Comparison of ENCODE assay signal across 13 cellular contexts in genomic region chr1:115296981-115297380, GRCh38. TPM values are rescaled to one million over a fixed set of nuclear protein-coding genes. Genes with fewer than 3 reads are reported as not detected.
DNase-seq lines count a peak whose midpoint lies in the region; ATAC-seq and TF ChIP-seq lines count a peak whose summit lies in the region.
"Had no signal": no experiment of that assay in that cellular context is flagged by ENCODE, and none has a peak within 500 bp of the region (broad histone marks: within the 10 kb centered on the region; RNA-seq: fewer than 3 reads in every experiment).

No MANE protein-coding gene starts in this region.

- ATAC-seq in GM19025 (IDR thresholded peaks at IDR 0.05; ENCODE audit: low read depth, unreplicated experiment) (peak; percentile 84), HG03439 (IDR thresholded peaks at IDR 0.05; ENCODE audit: unreplicated experiment) (peak; percentile 88)
- ATAC-seq: activated naive CD8-positive, alpha-beta T cell treated with anti-CD3 and anti-CD28 coated beads, Interleukin-2, amount 50 U/mL, for 24 hours; HCT116; natural killer cell had no signal

- H2AFZ ChIP-seq in osteoblast (ENCODE audit: low read length) = no peak overlapping the region

- peak overlapping the region; percentile 21 for H3K27ac ChIP-seq in osteoblast (ENCODE audit: low read depth, low read length)

- TF ChIP-seq CTCF in HFFc6 (IDR thresholded peaks at IDR 0.05) (no peak), osteoblast (IDR thresholded peaks at IDR 0.05; ENCODE audit: extremely low read depth, low read depth, low read length) (no peak)

- peak overlapping the region; percentile 25 for H3K4me2 ChIP-seq in osteoblast (ENCODE audit: insufficient read depth, low read length)

- peak overlapping the region; percentile 60 for H3K27ac Mint-ChIP-seq in HFFc6
- H3K27ac Mint-ChIP-seq: activated naive CD8-positive, alpha-beta T cell treated with anti-CD3 and anti-CD28 coated beads, Interleukin-2, amount 50 U/mL, for 24 hours; natural killer cell had no signal

- H3K79me2 ChIP-seq in osteoblast (ENCODE audit: insufficient read depth, low read length) = peaks cover 2% of the 10 kb centered on the region

- H3K36me3 ChIP-seq in osteoblast (ENCODE audit: insufficient read depth, low read length) = peaks cover 6% of the 10 kb centered on the region

- peak overlapping the region; percentile 16; the same call in 1 of the 2 replicates for H3K4me3 Mint-ChIP-seq in HFFc6
- H3K4me3 Mint-ChIP-seq: activated naive CD8-positive, alpha-beta T cell treated with anti-CD3 and anti-CD28 coated beads, Interleukin-2, amount 50 U/mL, for 24 hours; natural killer cell had no signal

- H3K27me3 Mint-ChIP-seq in HFFc6 (ENCODE audit: insufficient read depth) = peaks cover 6% of the 10 kb centered on the region

- peaks cover 94% of the 10 kb centered on the region for H3K4me1 Mint-ChIP-seq in HFFc6 (ENCODE audit: low read depth)
- H3K4me1 Mint-ChIP-seq: activated naive CD8-positive, alpha-beta T cell treated with anti-CD3 and anti-CD28 coated beads, Interleukin-2, amount 50 U/mL, for 24 hours; natural killer cell had no signal

- peak; percentile 33 for DNase-seq in HFFc6
- DNase-seq in osteoblast (ENCODE audit: insufficient read length, low spot score, missing footprints) = no peak
- DNase-seq in NCI-H524 treated with DMSO at 0.1 percent for 48 hours (lab: John Stamatoyannopoulos, UW) = no peak
- DNase-seq in epidermal melanocyte (ENCODE audit: insufficient read length, low spot score) = no peak
- DNase-seq in activated T-cell treated with anti-CD3 and anti-CD28 coated beads, Interleukin-2, amount 50 U/mL, for 1 hour = no peak
- DNase-seq: activated CD4-positive, CD25-positive, alpha-beta regulatory T cell; activated naive CD8-positive, alpha-beta T cell treated with anti-CD3 and anti-CD28 coated beads, Interleukin-2, amount 50 U/mL, for 24 hours; DMS79; natural killer cell; NCI-H1436 had no signal

- H3K4me3 ChIP-seq in osteoblast (ENCODE audit: insufficient read depth, low read length) = no peak overlapping the region

- peaks cover 66% of the 10 kb centered on the region for H3K4me1 ChIP-seq in osteoblast (ENCODE audit: insufficient read depth, low read length)

- H3K9me3 Mint-ChIP-seq in HFFc6 = no peaks in the 10 kb centered on the region
- H3K9me3 Mint-ChIP-seq: activated naive CD8-positive, alpha-beta T cell treated with anti-CD3 and anti-CD28 coated beads, Interleukin-2, amount 50 U/mL, for 24 hours; natural killer cell had no signal

- no peaks in the 10 kb centered on the region for H4K20me1 ChIP-seq in osteoblast (ENCODE audit: insufficient read depth, low read length)

- peaks cover 79% of the 10 kb centered on the region for H3K36me3 Mint-ChIP-seq in HFFc6 (ENCODE audit: low read depth)
- H3K36me3 Mint-ChIP-seq: natural killer cell had no signal

- H3K9me3 ChIP-seq in osteoblast (ENCODE audit: low read depth, low read length) = no peaks in the 10 kb centered on the region

- no peaks in the 10 kb centered on the region for H3K27me3 ChIP-seq in osteoblast (ENCODE audit: insufficient read depth, low read length)

RNA-seq across cellular contexts. Expression of gene NGF, which starts 41.1 kb away (rescaled TPM):
- 10 to 100 TPM; 44.4 to 53.8 (median 51.0) TPM for total RNA-seq in HFFc6 (2021; fragmentation: NEBNext Ultra II Directional; extraction: Animal tissue kit (Norgen Biotek cat#: 25700))
- 3.8 and 6.2 TPM in 2 replicates for total RNA-seq in osteoblast
- total RNA-seq: natural killer cell had no signal
